8 cellular contexts compared by ENCODE assay signal in the genomic region with DNA sequence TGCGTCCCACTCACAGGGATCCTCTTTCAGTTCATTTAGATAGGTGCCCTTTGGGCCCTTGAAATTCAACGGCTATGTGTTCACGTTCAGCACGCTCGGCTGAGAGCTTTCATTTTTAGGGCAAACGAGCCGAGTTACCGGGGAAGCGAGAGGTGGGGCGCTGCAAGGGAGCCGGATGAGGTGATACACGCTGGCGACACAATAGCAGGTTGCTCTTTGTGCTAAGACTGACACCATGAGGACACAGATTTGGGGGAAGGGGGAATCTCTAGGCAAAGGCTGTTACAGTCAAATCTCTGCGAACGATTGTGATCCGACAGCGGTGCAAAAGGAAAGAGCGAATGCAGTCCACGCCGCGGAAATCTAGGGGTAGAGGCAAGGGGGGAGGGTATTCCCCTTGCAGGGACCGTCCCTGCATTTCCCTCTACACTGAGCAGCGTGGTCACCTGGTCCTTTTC. TPM values are rescaled to one million over a fixed set of nuclear protein-coding genes. Genes with fewer than 3 reads are reported as not detected.
DNase-seq lines count a peak whose midpoint lies in the region; ATAC-seq and TF ChIP-seq lines count a peak whose summit lies in the region.

No MANE protein-coding gene starts in this region.

- H3K27me3 ChIP-seq in esophagus (ENCODE audit: control insufficient read depth in 1 of 2, insufficient read depth in 2 of 2, low read length in 2 of 2) (no peaks in the 10 kb centered on the region), osteoblast (ENCODE audit: insufficient read depth, low read length) (no peaks in the 10 kb centered on the region)

- TF ChIP-seq CTCF in WI38 (IDR thresholded peaks at IDR 0.05; ENCODE audit: low read depth, low read length) (no peak), osteoblast (IDR thresholded peaks at IDR 0.05; ENCODE audit: extremely low read depth, low read depth, low read length) (no peak)

- ATAC-seq in GM19372 (IDR thresholded peaks at IDR 0.05; ENCODE audit: low read depth, unreplicated experiment) = peak; percentile 5
- peak; percentile 7 for ATAC-seq in HG03460 (IDR thresholded peaks at IDR 0.05; ENCODE audit: unreplicated experiment)
- ATAC-seq in HG03469 (IDR thresholded peaks at IDR 0.05; ENCODE audit: unreplicated experiment) = no peak

- H3K27ac ChIP-seq in esophagus (ENCODE audit: low read depth in 2 of 2, low read length in 1 of 2) = peak overlapping the region; percentile 96 to 99
- H3K27ac ChIP-seq in osteoblast (ENCODE audit: low read depth, low read length) = peak overlapping the region; percentile 81

- H2AFZ ChIP-seq in osteoblast (ENCODE audit: low read length) = peak overlapping the region; percentile 85

- H4K20me1 ChIP-seq in osteoblast (ENCODE audit: insufficient read depth, low read length) = peaks cover 31% of the 10 kb centered on the region

- no peaks in the 10 kb centered on the region for H3K9me3 ChIP-seq in esophagus (ENCODE audit: control insufficient read depth in 2 of 2, insufficient read depth in 1 of 2, low read depth in 1 of 2, low read length in 1 of 2)
- H3K9me3 ChIP-seq in osteoblast (ENCODE audit: low read depth, low read length) = no peaks in the 10 kb centered on the region

- peak overlapping the region; percentile 92 for H3K4me2 ChIP-seq in osteoblast (ENCODE audit: insufficient read depth, low read length)

- H3K4me1 ChIP-seq in esophagus (ENCODE audit: control insufficient read depth in 2 of 2, insufficient read depth in 2 of 2, low read length in 1 of 2) = peaks cover 0 to 5% of the 10 kb centered on the region in 2 donors
- H3K4me1 ChIP-seq in osteoblast (ENCODE audit: insufficient read depth, low read length) = peaks cover 14% of the 10 kb centered on the region

- no peaks in the 10 kb centered on the region for H3K36me3 ChIP-seq in esophagus (ENCODE audit: control insufficient read depth in 2 of 2, insufficient read depth in 2 of 2, low read length in 1 of 2)
- no peaks in the 10 kb centered on the region for H3K36me3 ChIP-seq in osteoblast (ENCODE audit: insufficient read depth, low read length)

- 0% methylated on average over 19 to 23 of the region's 23 CpGs for WGBS in esophagus, 2 donors

- DNase-seq in D341Med (ENCODE audit: low spot score) (peak; percentile 10), osteoblast (ENCODE audit: insufficient read length, low spot score, missing footprints) (no peak), activated gamma-delta T cell treated with Interleukin-2 at 50 U/mL for 16 hours (no peak)

- peaks cover 37% of the 10 kb centered on the region for H3K79me2 ChIP-seq in osteoblast (ENCODE audit: insufficient read depth, low read length)

- H3K4me3 ChIP-seq in WI38 (ENCODE audit: low read depth, low read length) (peak overlapping the region; percentile 93), esophagus (ENCODE audit: low read depth in 1 of 2, low read length in 2 of 2) (peak overlapping the region; percentile 90 to 95), osteoblast (ENCODE audit: insufficient read depth, low read length) (peak overlapping the region; percentile 96)

RNA-seq across cellular contexts. Expression of a gene that starts 0.7 kb away (rescaled TPM):
- polyA plus RNA-seq in esophagus = under 1 TPM; 0.15 to 0.16 TPM
- total RNA-seq in osteoblast = 0.59 and 0.72 TPM in 2 replicates

RNA-seq across cellular contexts. Expression of a gene that starts 0.8 kb away (rescaled TPM):
- 10 to 100 TPM; 18.2 to 25.2 TPM for polyA plus RNA-seq in esophagus
- 169 and 193 TPM in 2 replicates for total RNA-seq in osteoblast

RNA-seq across cellular contexts. Expression of a gene that starts 44.6 kb away (rescaled TPM):
- 10 to 100 TPM in 1 of 2 donors, 1 to 10 TPM in 1; 7.2 to 14.2 TPM for polyA plus RNA-seq in esophagus
- total RNA-seq in osteoblast = 43.8 and 43.9 TPM in 2 replicates
